ENCODE assay signal across 1 cellular context in genomic region chr3:152298393-152299242, GRCh38.
TF ChIP-seq lines count a peak whose summit lies in the region.

No MANE protein-coding gene starts in this region.

TF ChIP-seq in K562, 482 proteins besides CTCF, POLR2A, EP300 and RAD21 (continued from another document and continues in another):
- TF ChIP-seq AFF1 (IDR thresholded peaks at IDR 0.05; ENCODE audit: low read depth in 1 of 2, partially characterized antibody in 2 of 2) (peak in 1 of 2 experiments; percentile 28), SMAD4 (CRISPR knock-in tag; conservative IDR thresholded peaks at IDR 0.05) (no peak), GATA2 (CRISPR knock-in tag; IDR thresholded peaks at IDR 0.05) (0 out of 2 replicates have a peak, but pooled peaks have one; percentile 11), HSF4 (CRISPR knock-in tag; IDR thresholded peaks at IDR 0.05; ENCODE audit: borderline replicate concordance) (no peak), NR2C1 (IDR thresholded peaks at IDR 0.05) (peak; percentile 83), NR2C1 (tag; IDR thresholded peaks at IDR 0.05) (peak; percentile 64; the same call in 1 of the 2 replicates), RBM17 (IDR thresholded peaks at IDR 0.05; ENCODE audit: borderline replicate concordance, low read depth, low read length) (no peak), ZBTB7A (IDR thresholded peaks at IDR 0.05; ENCODE audit: borderline replicate concordance, control insufficient read depth, low read depth, low read length) (no peak), MECOM (CRISPR knock-in tag; IDR thresholded peaks at IDR 0.05) (no peak), AFF4 (CRISPR knock-in tag; IDR thresholded peaks at IDR 0.05) (0 out of 2 replicates have a peak, but pooled peaks have one; percentile 39), RNF2 (IDR thresholded peaks at IDR 0.05) (0 out of 2 replicates have a peak, but pooled peaks have one; percentile 44), ZNF699 (CRISPR knock-in tag; IDR thresholded peaks at IDR 0.05; ENCODE audit: insufficient replicate concordance) (no peak), SMARCE1 (IDR thresholded peaks at IDR 0.05) (peak; percentile 69), TEAD1 (CRISPR knock-in tag; IDR thresholded peaks at IDR 0.05) (peak in 1 of 2 experiments; percentile 5; a peak in 1 of 4 replicates), GTF2E2 (tag; IDR thresholded peaks at IDR 0.05) (no peak), ESRRA (IDR thresholded peaks at IDR 0.05; ENCODE audit: borderline replicate concordance, low read depth) (peak; percentile 27; the same call in 1 of the 2 replicates), ZBTB34 (CRISPR knock-in tag; IDR thresholded peaks at IDR 0.05) (no peak), STAG1 (CRISPR knock-in tag; IDR thresholded peaks at IDR 0.05; ENCODE audit: borderline replicate concordance) (no peak), POLR2AphosphoS5 (IDR thresholded peaks at IDR 0.05; ENCODE audit: control insufficient read depth, insufficient read depth, low read depth, low read length) (peak; percentile 31; the same call in 1 of the 2 replicates), ZNF121 (CRISPR knock-in tag; conservative IDR thresholded peaks at IDR 0.05) (no peak), KDM5B (IDR thresholded peaks at IDR 0.05; ENCODE audit: insufficient replicate concordance, low read depth, low read length) (no peak), MEF2D (tag; conservative IDR thresholded peaks at IDR 0.05; ENCODE audit: low read depth) (peak; percentile 63; the same call in 1 of the 2 replicates), TRIM28 (IDR thresholded peaks at IDR 0.05) (no peak), TEAD4 (IDR thresholded peaks at IDR 0.05; ENCODE audit: low read length) (0 out of 2 replicates have a peak, but pooled peaks have one; percentile 6), TEAD4 (CRISPR knock-in tag; IDR thresholded peaks at IDR 0.05; ENCODE audit: borderline replicate concordance) (no peak), PRDM10 (IDR thresholded peaks at IDR 0.05; ENCODE audit: partially characterized antibody) (peak; percentile 99), BACH1 (tag; IDR thresholded peaks at IDR 0.05) (no peak), ZNF24 (IDR thresholded peaks at IDR 0.05) (0 out of 2 replicates have a peak, but pooled peaks have one; percentile 35), DACH1 (IDR thresholded peaks at IDR 0.05; ENCODE audit: partially characterized antibody) (peak; percentile 63), NCOA2 (IDR thresholded peaks at IDR 0.05; ENCODE audit: partially characterized antibody in 2 of 2) (no peak), ZNF408 (CRISPR knock-in tag; IDR thresholded peaks at IDR 0.05; ENCODE audit: low read depth) (no peak), MYBL2 (IDR thresholded peaks at IDR 0.05; ENCODE audit: low read depth) (peak; percentile 44; the same call in 1 of the 2 replicates), MYBL2 (CRISPR knock-in tag; IDR thresholded peaks at IDR 0.05; ENCODE audit: borderline replicate concordance) (no peak), GABPB1 (CRISPR knock-in tag; IDR thresholded peaks at IDR 0.05) (0 out of 2 replicates have a peak, but pooled peaks have one; percentile 19), FOSL1 (tag; conservative IDR thresholded peaks at IDR 0.05) (peak; percentile 23; the same call in 1 of the 2 replicates), CEBPG (CRISPR knock-in tag; IDR thresholded peaks at IDR 0.05) (peak; percentile 87), CEBPG (tag; conservative IDR thresholded peaks at IDR 0.05 in 1 of 2, IDR thresholded peaks at IDR 0.05 in 1 of 2) (peak; percentile 94 to 98), ZFP36 (IDR thresholded peaks at IDR 0.05; ENCODE audit: low read depth, low read length, partially characterized antibody) (no peak)
- TF ChIP-seq, protein P1, sequence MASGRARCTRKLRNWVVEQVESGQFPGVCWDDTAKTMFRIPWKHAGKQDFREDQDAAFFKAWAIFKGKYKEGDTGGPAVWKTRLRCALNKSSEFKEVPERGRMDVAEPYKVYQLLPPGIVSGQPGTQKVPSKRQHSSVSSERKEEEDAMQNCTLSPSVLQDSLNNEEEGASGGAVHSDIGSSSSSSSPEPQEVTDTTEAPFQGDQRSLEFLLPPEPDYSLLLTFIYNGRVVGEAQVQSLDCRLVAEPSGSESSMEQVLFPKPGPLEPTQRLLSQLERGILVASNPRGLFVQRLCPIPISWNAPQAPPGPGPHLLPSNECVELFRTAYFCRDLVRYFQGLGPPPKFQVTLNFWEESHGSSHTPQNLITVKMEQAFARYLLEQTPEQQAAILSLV (tag; IDR thresholded peaks at IDR 0.05), result peak; percentile 32; the same call in 1 of the 2 replicates
- TF ChIP-seq, protein P2, sequence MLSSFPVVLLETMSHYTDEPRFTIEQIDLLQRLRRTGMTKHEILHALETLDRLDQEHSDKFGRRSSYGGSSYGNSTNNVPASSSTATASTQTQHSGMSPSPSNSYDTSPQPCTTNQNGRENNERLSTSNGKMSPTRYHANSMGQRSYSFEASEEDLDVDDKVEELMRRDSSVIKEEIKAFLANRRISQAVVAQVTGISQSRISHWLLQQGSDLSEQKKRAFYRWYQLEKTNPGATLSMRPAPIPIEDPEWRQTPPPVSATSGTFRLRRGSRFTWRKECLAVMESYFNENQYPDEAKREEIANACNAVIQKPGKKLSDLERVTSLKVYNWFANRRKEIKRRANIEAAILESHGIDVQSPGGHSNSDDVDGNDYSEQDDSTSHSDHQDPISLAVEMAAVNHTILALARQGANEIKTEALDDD (IDR thresholded peaks at IDR 0.05), result peak; percentile 44
- TF ChIP-seq, protein P3, sequence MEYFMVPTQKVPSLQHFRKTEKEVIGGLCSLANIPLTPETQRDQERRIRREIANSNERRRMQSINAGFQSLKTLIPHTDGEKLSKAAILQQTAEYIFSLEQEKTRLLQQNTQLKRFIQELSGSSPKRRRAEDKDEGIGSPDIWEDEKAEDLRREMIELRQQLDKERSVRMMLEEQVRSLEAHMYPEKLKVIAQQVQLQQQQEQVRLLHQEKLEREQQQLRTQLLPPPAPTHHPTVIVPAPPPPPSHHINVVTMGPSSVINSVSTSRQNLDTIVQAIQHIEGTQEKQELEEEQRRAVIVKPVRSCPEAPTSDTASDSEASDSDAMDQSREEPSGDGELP (CRISPR knock-in tag; IDR thresholded peaks at IDR 0.05; ENCODE audit: borderline replicate concordance), result peak; percentile 34; the same call in 1 of the 2 replicates
- TF ChIP-seq, protein P4, sequence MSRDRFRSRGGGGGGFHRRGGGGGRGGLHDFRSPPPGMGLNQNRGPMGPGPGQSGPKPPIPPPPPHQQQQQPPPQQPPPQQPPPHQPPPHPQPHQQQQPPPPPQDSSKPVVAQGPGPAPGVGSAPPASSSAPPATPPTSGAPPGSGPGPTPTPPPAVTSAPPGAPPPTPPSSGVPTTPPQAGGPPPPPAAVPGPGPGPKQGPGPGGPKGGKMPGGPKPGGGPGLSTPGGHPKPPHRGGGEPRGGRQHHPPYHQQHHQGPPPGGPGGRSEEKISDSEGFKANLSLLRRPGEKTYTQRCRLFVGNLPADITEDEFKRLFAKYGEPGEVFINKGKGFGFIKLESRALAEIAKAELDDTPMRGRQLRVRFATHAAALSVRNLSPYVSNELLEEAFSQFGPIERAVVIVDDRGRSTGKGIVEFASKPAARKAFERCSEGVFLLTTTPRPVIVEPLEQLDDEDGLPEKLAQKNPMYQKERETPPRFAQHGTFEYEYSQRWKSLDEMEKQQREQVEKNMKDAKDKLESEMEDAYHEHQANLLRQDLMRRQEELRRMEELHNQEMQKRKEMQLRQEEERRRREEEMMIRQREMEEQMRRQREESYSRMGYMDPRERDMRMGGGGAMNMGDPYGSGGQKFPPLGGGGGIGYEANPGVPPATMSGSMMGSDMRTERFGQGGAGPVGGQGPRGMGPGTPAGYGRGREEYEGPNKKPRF (IDR thresholded peaks at IDR 0.05; ENCODE audit: low read depth, low read length), result no peak
- TF ChIP-seq, protein P5, sequence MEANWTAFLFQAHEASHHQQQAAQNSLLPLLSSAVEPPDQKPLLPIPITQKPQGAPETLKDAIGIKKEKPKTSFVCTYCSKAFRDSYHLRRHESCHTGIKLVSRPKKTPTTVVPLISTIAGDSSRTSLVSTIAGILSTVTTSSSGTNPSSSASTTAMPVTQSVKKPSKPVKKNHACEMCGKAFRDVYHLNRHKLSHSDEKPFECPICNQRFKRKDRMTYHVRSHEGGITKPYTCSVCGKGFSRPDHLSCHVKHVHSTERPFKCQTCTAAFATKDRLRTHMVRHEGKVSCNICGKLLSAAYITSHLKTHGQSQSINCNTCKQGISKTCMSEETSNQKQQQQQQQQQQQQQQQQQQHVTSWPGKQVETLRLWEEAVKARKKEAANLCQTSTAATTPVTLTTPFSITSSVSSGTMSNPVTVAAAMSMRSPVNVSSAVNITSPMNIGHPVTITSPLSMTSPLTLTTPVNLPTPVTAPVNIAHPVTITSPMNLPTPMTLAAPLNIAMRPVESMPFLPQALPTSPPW (CRISPR knock-in tag; IDR thresholded peaks at IDR 0.05), result peak; percentile 26; the same call in 1 of the 2 replicates
